ENCODE assay signal across 1 cellular context in the genomic region with DNA sequence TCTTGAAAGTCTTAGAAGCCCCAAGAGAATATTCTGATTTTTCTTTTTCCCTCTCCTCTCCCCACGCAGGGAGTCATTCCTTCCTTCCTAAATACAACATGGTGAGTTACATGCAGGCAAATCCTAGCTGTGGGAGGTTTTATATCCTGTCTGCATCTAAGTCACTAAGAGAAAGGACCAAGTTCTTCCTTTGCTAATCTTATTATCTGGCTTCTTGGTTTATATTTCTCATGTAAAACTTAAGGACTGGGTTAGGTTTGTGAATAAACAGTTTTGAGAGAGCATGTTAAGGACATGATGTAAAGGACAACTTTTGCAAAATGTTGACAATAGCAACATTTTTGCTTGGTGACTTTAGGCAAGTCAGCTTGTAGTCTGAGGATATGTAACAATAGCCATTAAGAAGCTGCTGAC.
TF ChIP-seq lines count a peak whose summit lies in the region.

No MANE protein-coding gene starts in this region.

TF ChIP-seq in SK-N-SH treated with all-trans-retinoic acid at 6 μM for 48 hours, 23 proteins besides CTCF, POLR2A, EP300 and RAD21 (continued from another document):
- TF ChIP-seq, protein P1, sequence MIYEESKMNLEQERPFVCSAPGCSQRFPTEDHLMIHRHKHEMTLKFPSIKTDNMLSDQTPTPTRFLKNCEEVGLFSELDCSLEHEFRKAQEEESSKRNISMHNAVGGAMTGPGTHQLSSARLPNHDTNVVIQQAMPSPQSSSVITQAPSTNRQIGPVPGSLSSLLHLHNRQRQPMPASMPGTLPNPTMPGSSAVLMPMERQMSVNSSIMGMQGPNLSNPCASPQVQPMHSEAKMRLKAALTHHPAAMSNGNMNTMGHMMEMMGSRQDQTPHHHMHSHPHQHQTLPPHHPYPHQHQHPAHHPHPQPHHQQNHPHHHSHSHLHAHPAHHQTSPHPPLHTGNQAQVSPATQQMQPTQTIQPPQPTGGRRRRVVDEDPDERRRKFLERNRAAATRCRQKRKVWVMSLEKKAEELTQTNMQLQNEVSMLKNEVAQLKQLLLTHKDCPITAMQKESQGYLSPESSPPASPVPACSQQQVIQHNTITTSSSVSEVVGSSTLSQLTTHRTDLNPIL (CRISPR knock-in tag; IDR thresholded peaks at IDR 0.05; ENCODE audit: low read depth) = no peak
- no peak for TF ChIP-seq TCF4 (CRISPR knock-in tag; IDR thresholded peaks at IDR 0.05; ENCODE audit: borderline replicate concordance)
- no peak for TF ChIP-seq ARNTL (CRISPR knock-in tag; IDR thresholded peaks at IDR 0.05; ENCODE audit: borderline replicate concordance, low read depth)
- TF ChIP-seq ZC3H10 (CRISPR knock-in tag; IDR thresholded peaks at IDR 0.05) = no peak
- no peak for TF ChIP-seq PPARA (CRISPR knock-in tag; IDR thresholded peaks at IDR 0.05; ENCODE audit: borderline replicate concordance)
- no peak for TF ChIP-seq SNAI2 (CRISPR knock-in tag; IDR thresholded peaks at IDR 0.05)
- TF ChIP-seq, protein P2, sequence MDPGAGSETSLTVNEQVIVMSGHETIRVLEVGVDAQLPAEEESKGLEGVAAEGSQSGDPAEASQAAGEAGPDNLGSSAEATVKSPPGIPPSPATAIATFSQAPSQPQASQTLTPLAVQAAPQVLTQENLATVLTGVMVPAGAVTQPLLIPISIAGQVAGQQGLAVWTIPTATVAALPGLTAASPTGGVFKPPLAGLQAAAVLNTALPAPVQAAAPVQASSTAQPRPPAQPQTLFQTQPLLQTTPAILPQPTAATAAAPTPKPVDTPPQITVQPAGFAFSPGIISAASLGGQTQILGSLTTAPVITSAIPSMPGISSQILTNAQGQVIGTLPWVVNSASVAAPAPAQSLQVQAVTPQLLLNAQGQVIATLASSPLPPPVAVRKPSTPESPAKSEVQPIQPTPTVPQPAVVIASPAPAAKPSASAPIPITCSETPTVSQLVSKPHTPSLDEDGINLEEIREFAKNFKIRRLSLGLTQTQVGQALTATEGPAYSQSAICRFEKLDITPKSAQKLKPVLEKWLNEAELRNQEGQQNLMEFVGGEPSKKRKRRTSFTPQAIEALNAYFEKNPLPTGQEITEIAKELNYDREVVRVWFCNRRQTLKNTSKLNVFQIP (CRISPR knock-in tag; IDR thresholded peaks at IDR 0.05; ENCODE audit: borderline replicate concordance, low read depth) = no peak
- no peak for TF ChIP-seq OSR1 (CRISPR knock-in tag; IDR thresholded peaks at IDR 0.05)
- no peak for TF ChIP-seq ZFP30 (CRISPR knock-in tag; IDR thresholded peaks at IDR 0.05)
- TF ChIP-seq ZNF565 (CRISPR knock-in tag; conservative IDR thresholded peaks at IDR 0.05; ENCODE audit: low read depth) = no peak
- no peak for TF ChIP-seq ZFP3 (CRISPR knock-in tag; IDR thresholded peaks at IDR 0.05)
- TF ChIP-seq ZNF8 (CRISPR knock-in tag; IDR thresholded peaks at IDR 0.05) = no peak
- no peak for TF ChIP-seq ESRRG (CRISPR knock-in tag; IDR thresholded peaks at IDR 0.05)
- TF ChIP-seq BACH2 (CRISPR knock-in tag; IDR thresholded peaks at IDR 0.05; ENCODE audit: borderline replicate concordance) = no peak
- no peak for TF ChIP-seq ZNF70 (CRISPR knock-in tag; IDR thresholded peaks at IDR 0.05)
- TF ChIP-seq TOX (CRISPR knock-in tag; IDR thresholded peaks at IDR 0.05; ENCODE audit: borderline replicate concordance) = no peak
- TF ChIP-seq ISL1 (CRISPR knock-in tag; IDR thresholded peaks at IDR 0.05) = no peak
